In the genomic region with DNA sequence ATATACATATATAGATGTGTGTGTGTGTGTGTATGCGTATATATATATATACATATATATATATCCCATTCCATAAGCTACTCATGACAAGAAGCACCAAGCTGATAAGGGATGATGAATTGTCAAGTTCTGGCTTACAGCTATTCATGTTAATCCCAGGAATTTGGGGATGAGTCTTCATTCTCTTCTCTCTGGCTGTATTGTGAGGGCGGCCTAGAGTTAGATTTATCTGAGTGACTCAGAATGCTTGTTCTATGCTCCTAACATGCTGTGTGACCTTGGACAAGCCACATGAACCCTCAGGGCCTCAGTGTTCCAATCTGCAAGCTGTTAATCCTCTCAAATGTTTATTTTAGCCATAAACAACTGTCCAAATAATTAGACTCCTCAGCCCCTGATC, we compare ENCODE assay signal across 17 cellular contexts.
A peak's percentile ranks its signal among the peaks of the same experiment; 100 is the strongest.
DNase-seq lines count a peak whose midpoint lies in the region; ATAC-seq and TF ChIP-seq lines count a peak whose summit lies in the region.
"Had no signal": no experiment of that assay in that cellular context is flagged by ENCODE, and none has a peak within 500 bp of the region (broad histone marks: within the 10 kb centered on the region; RNA-seq: fewer than 3 reads in every experiment).

No MANE protein-coding gene starts in this region.

- H3K9me3 Mint-ChIP-seq in HFFc6, result no peaks in the 10 kb centered on the region

- H3K4me3 ChIP-seq in fibroblast of villous mesenchyme (ENCODE audit: low read depth, low read length), result no peak overlapping the region
- H3K4me3 ChIP-seq: GM12878, HAP-1 had no signal

- H3K27ac Mint-ChIP-seq in HFFc6, result no peak overlapping the region
- H3K27ac Mint-ChIP-seq: CD4-positive, alpha-beta memory T cell had no signal

- no peaks in the 10 kb centered on the region for H3K36me3 Mint-ChIP-seq in HFFc6 (ENCODE audit: low read depth)
- H3K36me3 Mint-ChIP-seq: CD4-positive, alpha-beta memory T cell had no signal

- peaks cover 12% of the 10 kb centered on the region for H3K4me1 Mint-ChIP-seq in HFFc6 (ENCODE audit: low read depth)
- H3K4me1 Mint-ChIP-seq: CD4-positive, alpha-beta memory T cell had no signal

- H3K27me3 Mint-ChIP-seq in HFFc6 (ENCODE audit: insufficient read depth), result peaks cover 6% of the 10 kb centered on the region
- H3K27me3 Mint-ChIP-seq: CD4-positive, alpha-beta memory T cell had no signal

- H3K4me3 Mint-ChIP-seq in HFFc6, result no peak overlapping the region
- H3K4me3 Mint-ChIP-seq: CD4-positive, alpha-beta memory T cell had no signal

- DNase-seq in HFFc6, result peak; percentile 44
- peak; percentile 12 for DNase-seq in NCI-H226
- peak; percentile 10 for DNase-seq in fibroblast of villous mesenchyme (ENCODE audit: low read depth)
- DNase-seq in NCI-H510A (lab: John Stamatoyannopoulos, UW), result no peak
- no peak for DNase-seq in T-helper 2 cell
- DNase-seq: C1 segment of cervical spinal cord; Calu3; CD4-positive, alpha-beta memory T cell; COR-L47; DMS53; DMS79 treated with DMSO at 0.1 percent for 48 hours; GDM1; GOT3 had no signal

- no peak for ATAC-seq in GM21529 (IDR thresholded peaks at IDR 0.05; ENCODE audit: unreplicated experiment)
- ATAC-seq in HG03025 (IDR thresholded peaks at IDR 0.05; ENCODE audit: low FRiP score, unreplicated experiment), result no peak
- ATAC-seq: GM12878 had no signal

- TF ChIP-seq CTCF in HFFc6 (IDR thresholded peaks at IDR 0.05) (no peak), fibroblast of villous mesenchyme (IDR thresholded peaks at IDR 0.05; ENCODE audit: insufficient read depth, low read depth, low read length) (no peak)

Comparison
In these comparisons a context has a peak if more than half of its experiments do, and no peak if none do; other contexts are left out.
1. DNase-seq: peak in HFFc6 (single experiment), NCI-H226 (single experiment) and fibroblast of villous mesenchyme (single experiment); none in NCI-H510A (single experiment) and T-helper 2 cell (0 of 5).